Comparison of ENCODE assay signal across 9 cellular contexts in genomic region chr15:66936115-66936863, GRCh38.
DNase-seq lines count a peak whose midpoint lies in the region; ATAC-seq and TF ChIP-seq lines count a peak whose summit lies in the region.
"Had no signal": no experiment of that assay in that cellular context is flagged by ENCODE, and none has a peak within 500 bp of the region (broad histone marks: within the 10 kb centered on the region; RNA-seq: fewer than 3 reads in every experiment).

No MANE protein-coding gene starts in this region.

- H3K27me3 ChIP-seq in adrenal gland, result no peaks in the 10 kb centered on the region

- ATAC-seq in left ventricle myocardium superior (peak; percentile 81), GM21825 (IDR thresholded peaks at IDR 0.05; ENCODE audit: unreplicated experiment) (no peak)
- no peak for ATAC-seq in stimulated activated naive CD8-positive, alpha-beta T cell treated with anti-CD3 and anti-CD28 coated beads, Interleukin-15, Interleukin-2, amounts not matched to agents 100 U/mL and 50 U/mL, for 24 hours

- H3K4me3 ChIP-seq in adrenal gland (peak overlapping the region in 1 of 4 donors; percentile 28), skin epidermis (peak overlapping the region in 3 of 7 experiments; percentile 10 to 17 (median 13))

- H3K27ac ChIP-seq in adrenal gland, result peak overlapping the region in 2 of 5 donors; percentile 44 to 76
- H3K27ac ChIP-seq in skin epidermis, result peak overlapping the region in 11 of 21 experiments; percentile 6 to 66 (median 45)

- H3K9me3 ChIP-seq in adrenal gland (replicated peaks in 1 of 3), result no peaks in the 10 kb centered on the region

- H3K36me3 ChIP-seq in adrenal gland (replicated peaks in 1 of 2), result no peaks in the 10 kb centered on the region

- TF ChIP-seq CTCF in adrenal gland (IDR thresholded peaks at IDR 0.05), result no peak

- peaks cover 0 to 15% of the 10 kb centered on the region in 2 donors for H3K4me1 ChIP-seq in adrenal gland (replicated peaks in 1 of 2)

- WGBS in adrenal gland, 4 donors, result 59 to 68% (median 64%) methylated on average over 24 to 25 of the region's 25 CpGs

- DNase-seq in EL, result peak; percentile 58
- peak in 4 of 7 donors; percentile 13 to 47 (median 34) for DNase-seq in adrenal gland
- peak; percentile 75 for DNase-seq in left ventricle myocardium superior
- DNase-seq in stimulated activated naive CD8-positive, alpha-beta T cell treated with anti-CD3 and anti-CD28 coated beads, Interleukin-15, Interleukin-2, amounts not matched to agents 100 U/mL and 50 U/mL, for 24 hours, result no peak
- DNase-seq in NCI-H1417 (lab: John Stamatoyannopoulos, UW), result no peak
- no peak for DNase-seq in NCI-H2227 (lab: John Stamatoyannopoulos, UW; ENCODE audit: unreplicated experiment)
- DNase-seq: effector CD8-positive, alpha-beta T cell had no signal

- TF ChIP-seq POLR2A in adrenal gland (IDR thresholded peaks at IDR 0.05), result no peak

- intact Hi-C loops in adrenal gland (cut with DNase I) (no loop called here), left ventricle myocardium superior (cut with micrococcal nuclease) (no loop called here)

Comparison
In these comparisons a context has a peak if more than half of its experiments do, and no peak if none do; other contexts are left out.
1. DNase-seq: peak in EL (single experiment), adrenal gland (4 of 7) and left ventricle myocardium superior (single experiment); none in stimulated activated naive CD8-positive, alpha-beta T cell treated with anti-CD3 and anti-CD28 coated beads, Interleukin-15, Interleukin-2, amounts not matched to agents 100 U/mL and 50 U/mL, for 24 hours (single experiment), NCI-H1417 (0 of 3) and NCI-H2227 (single experiment).